9 cellular contexts compared by ENCODE assay signal in genomic region chr10:133274751-133275682, GRCh38. TPM values are rescaled to one million over a fixed set of nuclear protein-coding genes. Genes with fewer than 3 reads are reported as not detected.
DNase-seq lines count a peak whose midpoint lies in the region; ATAC-seq and TF ChIP-seq lines count a peak whose summit lies in the region.
"Had no signal": no experiment of that assay in that cellular context is flagged by ENCODE, and none has a peak within 500 bp of the region (broad histone marks: within the 10 kb centered on the region; RNA-seq: fewer than 3 reads in every experiment).

No MANE protein-coding gene starts in this region.

- H3K4me1 Mint-ChIP-seq in T-helper 2 cell treated with Interferon-gamma antibody and Interleukin-4, amounts not matched to agents 5 μg/mL and 100 μg/mL, for 36 hours (ENCODE audit: low read depth) = peaks cover 24% of the 10 kb centered on the region

- peaks cover 21% of the 10 kb centered on the region for H3K36me3 Mint-ChIP-seq in T-helper 2 cell treated with Interferon-gamma antibody and Interleukin-4, amounts not matched to agents 5 μg/mL and 100 μg/mL, for 36 hours (ENCODE audit: low read depth)

- intact Hi-C loops in body of pancreas (cut with DNase I) = no loop called here

- no peaks in the 10 kb centered on the region for H3K9me3 ChIP-seq in body of pancreas

- in situ Hi-C loops in brain microvascular endothelial cell (cut with HindIII; ENCODE audit: low pct_ligation_motif_present, low sequenced_read_pairs) = no loop called here

- H3K9me3 Mint-ChIP-seq in T-helper 2 cell treated with Interferon-gamma antibody and Interleukin-4, amounts not matched to agents 5 μg/mL and 100 μg/mL, for 36 hours = no peaks in the 10 kb centered on the region

- H3K4me1 ChIP-seq in body of pancreas = peaks cover 38% of the 10 kb centered on the region

- no peak for TF ChIP-seq POLR2A in body of pancreas (IDR thresholded peaks at IDR 0.05)

- H3K27ac Mint-ChIP-seq in T-helper 2 cell treated with Interferon-gamma antibody and Interleukin-4, amounts not matched to agents 5 μg/mL and 100 μg/mL, for 36 hours = peak overlapping the region; percentile 90

- peak; percentile 19 for TF ChIP-seq CTCF in brain microvascular endothelial cell (IDR thresholded peaks at IDR 0.05; ENCODE audit: low read depth, low read length, missing control alignments)
- TF ChIP-seq CTCF in body of pancreas (IDR thresholded peaks at IDR 0.05) = no peak

- ATAC-seq in HG03108 (IDR thresholded peaks at IDR 0.05; ENCODE audit: unreplicated experiment) = peak; percentile 52
- ATAC-seq in body of pancreas = no peak

- peaks cover 2% of the 10 kb centered on the region for H3K27me3 ChIP-seq in brain microvascular endothelial cell (replicated peaks)
- H3K27me3 ChIP-seq in body of pancreas = no peaks in the 10 kb centered on the region
- peaks cover 8% of the 10 kb centered on the region for H3K27me3 ChIP-seq in H7 (ENCODE audit: control insufficient read depth, insufficient read depth, low read length)

- H3K27me3 Mint-ChIP-seq in T-helper 2 cell treated with Interferon-gamma antibody and Interleukin-4, amounts not matched to agents 5 μg/mL and 100 μg/mL, for 36 hours (ENCODE audit: low read depth) = no peaks in the 10 kb centered on the region

- H3K27ac ChIP-seq in brain microvascular endothelial cell (no peak overlapping the region), body of pancreas (no peak overlapping the region)
- H3K27ac ChIP-seq: 22Rv1 had no signal

- H3K36me3 ChIP-seq in brain microvascular endothelial cell (replicated peaks) (peaks cover 3% of the 10 kb centered on the region), body of pancreas (replicated peaks in 1 of 2; ENCODE audit: insufficient read depth in 1 of 2, low read depth in 2 of 2) (peaks cover 0 to 3% of the 10 kb centered on the region in 2 donors), H7 (replicated peaks; ENCODE audit: control insufficient read depth, insufficient read depth, low read length) (peaks cover 3% of the 10 kb centered on the region)

- peak overlapping the region; percentile 92 for H3K4me3 Mint-ChIP-seq in T-helper 2 cell treated with Interferon-gamma antibody and Interleukin-4, amounts not matched to agents 5 μg/mL and 100 μg/mL, for 36 hours

- WGBS in body of pancreas, 2 donors = 57 to 76% methylated on average over 4 to 26 of the region's 26 CpGs

- DNase-seq in DMS 273 (lab: John Stamatoyannopoulos, UW; ENCODE audit: unreplicated experiment) (peak; percentile 67), DMS 273 treated with DMSO at 0.1 percent for 48 hours (lab: John Stamatoyannopoulos, UW) (no peak), brain microvascular endothelial cell (no peak), body of pancreas (no peak), H7 (no peak)
- DNase-seq in T-helper 2 cell treated with Interferon-gamma antibody and Interleukin-4, amounts not matched to agents 5 μg/mL and 100 μg/mL, for 36 hours (ENCODE audit: low spot score) = peak; percentile 81
- DNase-seq in stimulated activated CD4-positive, alpha-beta T cell treated with anti-CD3 and anti-CD28 coated beads, Interleukin-4, amount 100 ng/mL, for 1 hour = peak; percentile 83

- H3K4me3 ChIP-seq in brain microvascular endothelial cell (ENCODE audit: low read depth, low read length) = no peak overlapping the region
- H3K4me3 ChIP-seq in body of pancreas = no peak overlapping the region
- H3K4me3 ChIP-seq in H7 (ENCODE audit: insufficient read depth, low read depth, low read length) = no peak overlapping the region

RNA-seq across cellular contexts. Expression of gene ADAM8, which starts 1.7 kb away (rescaled TPM):
- total RNA-seq in body of pancreas = 1 to 10 TPM; 3.4 to 4.6 TPM
- total RNA-seq in H7 (2014; rRNA removed; shearing (Covaris generic)) = 1.3 and 1.9 TPM in 2 replicates

RNA-seq across cellular contexts. Expression of gene TUBGCP2, which starts 33.7 kb away (rescaled TPM):
- total RNA-seq in body of pancreas = 10 to 100 TPM; 32.2 to 36.6 TPM
- 46.4 and 47.1 TPM in 2 replicates for total RNA-seq in H7 (2014; rRNA removed; shearing (Covaris generic))

RNA-seq across cellular contexts. Expression of gene ZNF511, which starts 33.7 kb away (rescaled TPM):
- total RNA-seq in body of pancreas = 10 to 100 TPM; 15.0 to 22.7 TPM
- total RNA-seq in H7 (2014; rRNA removed; shearing (Covaris generic)) = 46.9 and 48.7 TPM in 2 replicates

RNA-seq across cellular contexts. Expression of gene VENTX, which starts 37.4 kb away (rescaled TPM):
- total RNA-seq in body of pancreas = under 1 TPM in 1 of 2 donors, not detected in 1; 0.26 TPM
- total RNA-seq in H7 (2014; rRNA removed; shearing (Covaris generic)) = 25.0 and 29.2 TPM in 2 replicates

RNA-seq across cellular contexts. Expression of gene UTF1, which starts 45.0 kb away (rescaled TPM):
- not detected for total RNA-seq in body of pancreas
- 8.8 and 13.4 TPM in 2 replicates for total RNA-seq in H7 (2014; rRNA removed; shearing (Covaris generic))

Comparison
In these comparisons a context has a peak if more than half of its experiments do, and no peak if none do; other contexts are left out.
1. DNase-seq: peak in DMS 273 (single experiment), T-helper 2 cell treated with Interferon-gamma antibody and Interleukin-4, amounts not matched to agents 5 μg/mL and 100 μg/mL, for 36 hours (single experiment) and stimulated activated CD4-positive, alpha-beta T cell treated with anti-CD3 and anti-CD28 coated beads, Interleukin-4, amount 100 ng/mL, for 1 hour (single experiment); none in DMS 273 treated with DMSO at 0.1 percent for 48 hours (single experiment), brain microvascular endothelial cell (single experiment), body of pancreas (0 of 4) and H7 (single experiment).